22 cellular contexts compared by ENCODE assay signal in the genomic region with DNA sequence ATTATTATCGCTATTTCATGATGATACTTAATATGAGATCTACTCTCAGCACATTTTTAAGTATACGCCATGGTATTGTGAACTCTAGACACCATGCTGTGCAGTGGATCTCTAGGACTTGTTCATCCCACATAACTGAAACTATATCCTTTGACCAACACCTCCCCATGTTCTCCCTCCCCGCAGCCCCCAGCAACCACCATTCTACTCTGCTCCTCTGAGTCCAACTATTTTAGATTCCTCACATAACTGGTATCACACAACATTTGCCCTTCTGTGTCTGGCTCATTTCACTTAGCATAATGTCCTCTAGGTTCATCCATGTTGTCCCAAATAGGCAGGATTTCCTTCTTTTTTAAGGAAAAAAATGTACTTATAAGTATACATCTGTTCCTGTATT.
"Had no signal": no experiment of that assay in that cellular context is flagged by ENCODE, and none has a peak within 500 bp of the region (broad histone marks: within the 10 kb centered on the region; RNA-seq: fewer than 3 reads in every experiment).

No MANE protein-coding gene starts in this region.

- H3K9me3 ChIP-seq: gastrocnemius medialis, heart right ventricle, psoas muscle, right lobe of liver, stomach had no signal

- H3K4me3 Mint-ChIP-seq: mesothelial cell of epicardium, naive B cell, nephron had no signal

- H3K9me3 Mint-ChIP-seq: mesothelial cell of epicardium, naive B cell, nephron had no signal

- H3K36me3 Mint-ChIP-seq: mesothelial cell of epicardium, naive B cell had no signal

- H3K27ac ChIP-seq: coronary artery, gastrocnemius medialis, heart right ventricle, psoas muscle, right lobe of liver, skin epidermis, stomach had no signal

- H3K36me3 ChIP-seq: gastrocnemius medialis, heart right ventricle, right lobe of liver, stomach had no signal

- H3K27me3 ChIP-seq: right lobe of liver, stomach had no signal

- H3K4me3 ChIP-seq: coronary artery, gastrocnemius medialis, heart right ventricle, psoas muscle, right lobe of liver, skin epidermis, stomach had no signal

- DNase-seq: cerebellar nuclear complex; effector CD4-positive, alpha-beta T cell; gastrocnemius medialis; heart right ventricle; hypothalamus; kidney glomerular epithelial cell; mammary epithelial cell; naive B cell; occipital lobe; psoas muscle; retina; right lobe of liver; stimulated activated CD4-positive, alpha-beta T cell treated with anti-CD3 and anti-CD28 coated beads, Interleukin-2, amount 100 ng/mL, for 24 hours; stimulated activated naive CD4-positive, alpha-beta T cell; stomach; substantia nigra; trophoblast cell had no signal

- H3K27ac Mint-ChIP-seq: mesothelial cell of epicardium, naive B cell, nephron had no signal

- H3K4me1 Mint-ChIP-seq: nephron had no signal

- ATAC-seq: esophagus mucosa, gastrocnemius medialis, heart right ventricle, psoas muscle, right lobe of liver had no signal
